ENCODE assay signal across 1 cellular context in genomic region chr1:200738733-200739498, GRCh38.
A peak's percentile ranks its signal among the peaks of the same experiment; 100 is the strongest.
TF ChIP-seq lines count a peak whose summit lies in the region.

A gene with protein sequence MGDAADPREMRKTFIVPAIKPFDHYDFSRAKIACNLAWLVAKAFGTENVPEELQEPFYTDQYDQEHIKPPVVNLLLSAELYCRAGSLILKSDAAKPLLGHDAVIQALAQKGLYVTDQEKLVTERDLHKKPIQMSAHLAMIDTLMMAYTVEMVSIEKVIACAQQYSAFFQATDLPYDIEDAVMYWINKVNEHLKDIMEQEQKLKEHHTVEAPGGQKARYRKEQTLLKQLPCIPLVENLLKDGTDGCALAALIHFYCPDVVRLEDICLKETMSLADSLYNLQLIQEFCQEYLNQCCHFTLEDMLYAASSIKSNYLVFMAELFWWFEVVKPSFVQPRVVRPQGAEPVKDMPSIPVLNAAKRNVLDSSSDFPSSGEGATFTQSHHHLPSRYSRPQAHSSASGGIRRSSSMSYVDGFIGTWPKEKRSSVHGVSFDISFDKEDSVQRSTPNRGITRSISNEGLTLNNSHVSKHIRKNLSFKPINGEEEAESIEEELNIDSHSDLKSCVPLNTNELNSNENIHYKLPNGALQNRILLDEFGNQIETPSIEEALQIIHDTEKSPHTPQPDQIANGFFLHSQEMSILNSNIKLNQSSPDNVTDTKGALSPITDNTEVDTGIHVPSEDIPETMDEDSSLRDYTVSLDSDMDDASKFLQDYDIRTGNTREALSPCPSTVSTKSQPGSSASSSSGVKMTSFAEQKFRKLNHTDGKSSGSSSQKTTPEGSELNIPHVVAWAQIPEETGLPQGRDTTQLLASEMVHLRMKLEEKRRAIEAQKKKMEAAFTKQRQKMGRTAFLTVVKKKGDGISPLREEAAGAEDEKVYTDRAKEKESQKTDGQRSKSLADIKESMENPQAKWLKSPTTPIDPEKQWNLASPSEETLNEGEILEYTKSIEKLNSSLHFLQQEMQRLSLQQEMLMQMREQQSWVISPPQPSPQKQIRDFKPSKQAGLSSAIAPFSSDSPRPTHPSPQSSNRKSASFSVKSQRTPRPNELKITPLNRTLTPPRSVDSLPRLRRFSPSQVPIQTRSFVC (N-terminal part only) (plus strand): TSS chr1:200738893. CDS start chr1:200739828, 935 bp downstream.

TF ChIP-seq in K562, 482 proteins besides CTCF, POLR2A, EP300 and RAD21 (continued from another document and continues in another):
- TF ChIP-seq, protein P1, sequence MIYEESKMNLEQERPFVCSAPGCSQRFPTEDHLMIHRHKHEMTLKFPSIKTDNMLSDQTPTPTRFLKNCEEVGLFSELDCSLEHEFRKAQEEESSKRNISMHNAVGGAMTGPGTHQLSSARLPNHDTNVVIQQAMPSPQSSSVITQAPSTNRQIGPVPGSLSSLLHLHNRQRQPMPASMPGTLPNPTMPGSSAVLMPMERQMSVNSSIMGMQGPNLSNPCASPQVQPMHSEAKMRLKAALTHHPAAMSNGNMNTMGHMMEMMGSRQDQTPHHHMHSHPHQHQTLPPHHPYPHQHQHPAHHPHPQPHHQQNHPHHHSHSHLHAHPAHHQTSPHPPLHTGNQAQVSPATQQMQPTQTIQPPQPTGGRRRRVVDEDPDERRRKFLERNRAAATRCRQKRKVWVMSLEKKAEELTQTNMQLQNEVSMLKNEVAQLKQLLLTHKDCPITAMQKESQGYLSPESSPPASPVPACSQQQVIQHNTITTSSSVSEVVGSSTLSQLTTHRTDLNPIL (CRISPR knock-in tag; IDR thresholded peaks at IDR 0.05), result no peak
- TF ChIP-seq KDM5B (IDR thresholded peaks at IDR 0.05; ENCODE audit: insufficient replicate concordance, low read depth, low read length), result peak; percentile 37
- TF ChIP-seq THRAP3 (IDR thresholded peaks at IDR 0.05; ENCODE audit: borderline replicate concordance), result no peak
- TF ChIP-seq HNRNPUL1 (IDR thresholded peaks at IDR 0.05; ENCODE audit: low read length), result no peak
- TF ChIP-seq CHD1 (IDR thresholded peaks at IDR 0.05; ENCODE audit: low read length), result no peak
- peak; percentile 61 for TF ChIP-seq L3MBTL2 (IDR thresholded peaks at IDR 0.05)
- TF ChIP-seq STAG1 (CRISPR knock-in tag; IDR thresholded peaks at IDR 0.05; ENCODE audit: borderline replicate concordance), result no peak
- no peak; the same call in 1 of the 2 replicates for TF ChIP-seq ZNF584 (CRISPR knock-in tag; IDR thresholded peaks at IDR 0.05; ENCODE audit: low read depth)
- 0 out of 2 replicates have a peak, but pooled peaks have one; percentile 57 for TF ChIP-seq LCOR (CRISPR knock-in tag; IDR thresholded peaks at IDR 0.05)
- TF ChIP-seq, protein P2, sequence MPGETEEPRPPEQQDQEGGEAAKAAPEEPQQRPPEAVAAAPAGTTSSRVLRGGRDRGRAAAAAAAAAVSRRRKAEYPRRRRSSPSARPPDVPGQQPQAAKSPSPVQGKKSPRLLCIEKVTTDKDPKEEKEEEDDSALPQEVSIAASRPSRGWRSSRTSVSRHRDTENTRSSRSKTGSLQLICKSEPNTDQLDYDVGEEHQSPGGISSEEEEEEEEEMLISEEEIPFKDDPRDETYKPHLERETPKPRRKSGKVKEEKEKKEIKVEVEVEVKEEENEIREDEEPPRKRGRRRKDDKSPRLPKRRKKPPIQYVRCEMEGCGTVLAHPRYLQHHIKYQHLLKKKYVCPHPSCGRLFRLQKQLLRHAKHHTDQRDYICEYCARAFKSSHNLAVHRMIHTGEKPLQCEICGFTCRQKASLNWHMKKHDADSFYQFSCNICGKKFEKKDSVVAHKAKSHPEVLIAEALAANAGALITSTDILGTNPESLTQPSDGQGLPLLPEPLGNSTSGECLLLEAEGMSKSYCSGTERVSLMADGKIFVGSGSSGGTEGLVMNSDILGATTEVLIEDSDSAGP (CRISPR knock-in tag; IDR thresholded peaks at IDR 0.05), result no peak
- TF ChIP-seq ESRRB (CRISPR knock-in tag; IDR thresholded peaks at IDR 0.05; ENCODE audit: borderline replicate concordance), result no peak
- no peak for TF ChIP-seq ZNF133 (CRISPR knock-in tag; IDR thresholded peaks at IDR 0.05)
- peak; percentile 82; the same call in 1 of the 2 replicates for TF ChIP-seq ESRRA (IDR thresholded peaks at IDR 0.05; ENCODE audit: borderline replicate concordance, low read depth)
- no peak for TF ChIP-seq FOS (IDR thresholded peaks at IDR 0.05; ENCODE audit: extremely low read depth, insufficient read length)
- TF ChIP-seq RFX7 (CRISPR knock-in tag; IDR thresholded peaks at IDR 0.05), result no peak
- TF ChIP-seq ZBTB9 (CRISPR knock-in tag; IDR thresholded peaks at IDR 0.05), result peak; percentile 67
- TF ChIP-seq HNRNPLL (IDR thresholded peaks at IDR 0.05; ENCODE audit: low read depth, low read length, poor library complexity, severe bottlenecking), result no peak
- TF ChIP-seq HDAC3 (IDR thresholded peaks at IDR 0.05; ENCODE audit: borderline replicate concordance, partially characterized antibody), result no peak
- TF ChIP-seq NUFIP1 (IDR thresholded peaks at IDR 0.05; ENCODE audit: partially characterized antibody), result no peak
- TF ChIP-seq POLR2H (tag; IDR thresholded peaks at IDR 0.05; ENCODE audit: low read depth), result no peak
- no peak for TF ChIP-seq NFE2 (IDR thresholded peaks at IDR 0.05; ENCODE audit: low read depth)
- TF ChIP-seq, protein P3, sequence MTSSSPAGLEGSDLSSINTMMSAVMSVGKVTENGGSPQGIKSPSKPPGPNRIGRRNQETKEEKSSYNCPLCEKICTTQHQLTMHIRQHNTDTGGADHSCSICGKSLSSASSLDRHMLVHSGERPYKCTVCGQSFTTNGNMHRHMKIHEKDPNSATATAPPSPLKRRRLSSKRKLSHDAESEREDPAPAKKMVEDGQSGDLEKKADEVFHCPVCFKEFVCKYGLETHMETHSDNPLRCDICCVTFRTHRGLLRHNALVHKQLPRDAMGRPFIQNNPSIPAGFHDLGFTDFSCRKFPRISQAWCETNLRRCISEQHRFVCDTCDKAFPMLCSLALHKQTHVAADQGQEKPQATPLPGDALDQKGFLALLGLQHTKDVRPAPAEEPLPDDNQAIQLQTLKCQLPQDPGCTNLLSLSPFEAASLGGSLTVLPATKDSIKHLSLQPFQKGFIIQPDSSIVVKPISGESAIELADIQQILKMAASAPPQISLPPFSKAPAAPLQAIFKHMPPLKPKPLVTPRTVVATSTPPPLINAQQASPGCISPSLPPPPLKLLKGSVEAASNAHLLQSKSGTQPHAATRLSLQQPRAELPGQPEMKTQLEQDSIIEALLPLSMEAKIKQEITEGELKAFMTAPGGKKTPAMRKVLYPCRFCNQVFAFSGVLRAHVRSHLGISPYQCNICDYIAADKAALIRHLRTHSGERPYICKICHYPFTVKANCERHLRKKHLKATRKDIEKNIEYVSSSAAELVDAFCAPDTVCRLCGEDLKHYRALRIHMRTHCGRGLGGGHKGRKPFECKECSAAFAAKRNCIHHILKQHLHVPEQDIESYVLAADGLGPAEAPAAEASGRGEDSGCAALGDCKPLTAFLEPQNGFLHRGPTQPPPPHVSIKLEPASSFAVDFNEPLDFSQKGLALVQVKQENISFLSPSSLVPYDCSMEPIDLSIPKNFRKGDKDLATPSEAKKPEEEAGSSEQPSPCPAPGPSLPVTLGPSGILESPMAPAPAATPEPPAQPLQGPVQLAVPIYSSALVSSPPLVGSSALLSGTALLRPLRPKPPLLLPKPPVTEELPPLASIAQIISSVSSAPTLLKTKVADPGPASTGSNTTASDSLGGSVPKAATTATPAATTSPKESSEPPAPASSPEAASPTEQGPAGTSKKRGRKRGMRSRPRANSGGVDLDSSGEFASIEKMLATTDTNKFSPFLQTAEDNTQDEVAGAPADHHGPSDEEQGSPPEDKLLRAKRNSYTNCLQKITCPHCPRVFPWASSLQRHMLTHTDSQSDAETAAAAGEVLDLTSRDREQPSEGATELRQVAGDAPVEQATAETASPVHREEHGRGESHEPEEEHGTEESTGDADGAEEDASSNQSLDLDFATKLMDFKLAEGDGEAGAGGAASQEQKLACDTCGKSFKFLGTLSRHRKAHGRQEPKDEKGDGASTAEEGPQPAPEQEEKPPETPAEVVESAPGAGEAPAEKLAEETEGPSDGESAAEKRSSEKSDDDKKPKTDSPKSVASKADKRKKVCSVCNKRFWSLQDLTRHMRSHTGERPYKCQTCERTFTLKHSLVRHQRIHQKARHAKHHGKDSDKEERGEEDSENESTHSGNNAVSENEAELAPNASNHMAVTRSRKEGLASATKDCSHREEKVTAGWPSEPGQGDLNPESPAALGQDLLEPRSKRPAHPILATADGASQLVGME (CRISPR knock-in tag; IDR thresholded peaks at IDR 0.05), result peak; percentile 62; the same call in 1 of the 2 replicates
- TF ChIP-seq POU5F1 (IDR thresholded peaks at IDR 0.05; ENCODE audit: borderline replicate concordance, low read depth, low read length, partially characterized antibody), result no peak
- peak; percentile 89; the same call in 1 of the 2 replicates for TF ChIP-seq CGGBP1 (CRISPR knock-in tag; IDR thresholded peaks at IDR 0.05)
- no peak for TF ChIP-seq CREBBP (IDR thresholded peaks at IDR 0.05; ENCODE audit: low read depth, low read length)
- TF ChIP-seq SMAD3 (CRISPR knock-in tag; conservative IDR thresholded peaks at IDR 0.05), result 0 out of 2 replicates have a peak, but pooled peaks have one; percentile 27
- no peak for TF ChIP-seq ZNF3 (CRISPR knock-in tag; IDR thresholded peaks at IDR 0.05)
- TF ChIP-seq NR4A1 (CRISPR knock-in tag; IDR thresholded peaks at IDR 0.05), result peak; percentile 58; the same call in 1 of the 2 replicates
- no peak for TF ChIP-seq NR4A1 (tag; IDR thresholded peaks at IDR 0.05)
- peak; percentile 95 for TF ChIP-seq CTBP1 (IDR thresholded peaks at IDR 0.05; ENCODE audit: borderline replicate concordance)
- no peak for TF ChIP-seq ZNF239 (CRISPR knock-in tag; IDR thresholded peaks at IDR 0.05)
- TF ChIP-seq SNIP1 (IDR thresholded peaks at IDR 0.05; ENCODE audit: low read depth), result no peak
- TF ChIP-seq ZBTB7A (IDR thresholded peaks at IDR 0.05; ENCODE audit: borderline replicate concordance, control insufficient read depth, low read depth, low read length), result no peak
- no peak for TF ChIP-seq ZBTB33 (CRISPR knock-in tag; IDR thresholded peaks at IDR 0.05)
- no peak for TF ChIP-seq ZNF277 (CRISPR knock-in tag; IDR thresholded peaks at IDR 0.05; ENCODE audit: borderline replicate concordance)
- no peak for TF ChIP-seq SRSF7 (optimal IDR thresholded peaks at IDR 0.05; ENCODE audit: low read depth, low read length)
- no peak for TF ChIP-seq RUNX1 (IDR thresholded peaks at IDR 0.05; ENCODE audit: low read depth)
- no peak for TF ChIP-seq HMBOX1 (IDR thresholded peaks at IDR 0.05)
- no peak for TF ChIP-seq GTF2E2 (tag; IDR thresholded peaks at IDR 0.05)
- TF ChIP-seq NCOA6 (IDR thresholded peaks at IDR 0.05), result peak; percentile 70; the same call in 1 of the 2 replicates
- no peak for TF ChIP-seq CHAMP1 (IDR thresholded peaks at IDR 0.05)
